ENCODE assay signal across 25 cellular contexts in genomic region chr1:163093169-163093568, GRCh38. TPM values are rescaled to one million over a fixed set of nuclear protein-coding genes. Genes with fewer than 3 reads are reported as not detected.
"Had no signal": no experiment of that assay in that cellular context is flagged by ENCODE, and none has a peak within 500 bp of the region (broad histone marks: within the 10 kb centered on the region; RNA-seq: fewer than 3 reads in every experiment).

No MANE protein-coding gene starts in this region.

- H3K4me3 ChIP-seq: cardiac muscle cell, MG63, PC-9 had no signal

- DNase-seq: activated CD4-positive, alpha-beta T cell treated with anti-CD3 and anti-CD28 coated beads for 48 hours; activated CD4-positive, alpha-beta T cell treated with anti-CD3 and anti-CD28 coated beads, Interleukin-2, amount 50 U/mL, for 4 hours; activated CD4-positive, CD25-positive, alpha-beta regulatory T cell treated with anti-CD3 and anti-CD28 coated beads, Interleukin-2, amount 50 U/mL, for 72 hours; activated CD8-positive, alpha-beta memory T cell treated with anti-CD3 and anti-CD28 coated beads, Interleukin-2, amount 50 U/mL, for 48 hours; activated CD8-positive, alpha-beta T cell treated with anti-CD3 and anti-CD28 coated beads, Interleukin-2, amount 10 ng/mL, durations not matched to agents 7 days and 5 days; activated gamma-delta T cell; activated naive CD4-positive, alpha-beta T cell treated with anti-CD3 and anti-CD28 coated beads for 36 hours; activated T-cell treated with anti-CD3 and anti-CD28 coated beads, Interleukin-2, amount 50 U/mL, for 1 hour; brain microvascular endothelial cell; MG63; MV-4-11; NCI-H1092 treated with DMSO at 0.1 percent for 48 hours; NCI-H1417 treated with DMSO at 0.1 percent for 48 hours; NCI-H1694; NCI-H2029; NCI-H2107; NCI-H2171 treated with DMSO at 0.1 percent for 48 hours; NCI-H226; NCI-H510A; NCI-H526 treated with DMSO at 0.1 percent for 48 hours; PC-9; SIG-M5; T-helper 17 cell; T-helper 9 cell had no signal

- H3K27ac ChIP-seq: brain microvascular endothelial cell, cardiac muscle cell, PC-9 had no signal

- H3K27me3 ChIP-seq: brain microvascular endothelial cell, cardiac muscle cell, MG63 had no signal

- H3K4me2 ChIP-seq: PC-9 had no signal

- H3K36me3 ChIP-seq: brain microvascular endothelial cell, cardiac muscle cell, MG63 had no signal

- H2AFZ ChIP-seq: PC-9 had no signal

RNA-seq across cellular contexts. Expression of gene RGS4, which starts 24.0 kb away (rescaled TPM):
- total RNA-seq: activated CD8-positive, alpha-beta T cell treated with anti-CD3 and anti-CD28 coated beads, Interleukin-2, amount 10 ng/mL, durations not matched to agents 7 days and 5 days; activated naive CD4-positive, alpha-beta T cell treated with anti-CD3 and anti-CD28 coated beads for 36 hours; PC-9; T-helper 17 cell had no signal
